ENCODE assay signal across 18 cellular contexts in the genomic region with DNA sequence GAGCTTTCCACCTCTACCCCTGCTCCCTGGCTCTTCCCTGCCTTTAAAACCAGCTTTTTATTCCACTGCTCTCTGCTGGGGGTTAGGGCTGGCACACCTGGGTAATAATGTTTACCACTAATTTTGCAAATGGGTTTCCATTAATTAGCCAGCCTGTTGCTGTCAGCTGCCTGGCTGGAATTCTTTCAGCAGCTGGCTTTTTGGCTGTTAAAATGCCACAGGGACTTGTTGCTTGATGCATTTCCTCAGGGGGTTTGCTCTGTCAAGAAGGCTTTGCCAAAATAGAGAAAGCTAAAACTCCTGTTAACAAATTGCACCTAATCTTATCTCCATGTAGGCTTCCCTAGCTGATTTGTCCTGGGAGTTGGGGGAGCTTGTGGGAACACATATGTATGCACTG. TPM values are rescaled to one million over a fixed set of nuclear protein-coding genes. Genes with fewer than 3 reads are reported as not detected.
DNase-seq lines count a peak whose midpoint lies in the region; TF ChIP-seq lines count a peak whose summit lies in the region.
"Had no signal": no experiment of that assay in that cellular context is flagged by ENCODE, and none has a peak within 500 bp of the region (broad histone marks: within the 10 kb centered on the region; RNA-seq: fewer than 3 reads in every experiment).

No MANE protein-coding gene starts in this region.

- no peaks in the 10 kb centered on the region for H3K36me3 ChIP-seq in esophagus muscularis mucosa
- H3K36me3 ChIP-seq: BE2C had no signal

- no peak for TF ChIP-seq POLR2A in esophagus muscularis mucosa (IDR thresholded peaks at IDR 0.05; ENCODE audit: low read depth)

- intact Hi-C loops in esophagus muscularis mucosa (cut with DNase I), result no loop called here

- DNase-seq in COR-L47 (lab: John Stamatoyannopoulos, UW) (peak; percentile 88), NCI-H1105 treated with DMSO at 0.1 percent for 48 hours (lab: John Stamatoyannopoulos, UW) (peak; percentile 98), NCI-H2081 treated with DMSO at 0.1 percent for 48 hours (lab: John Stamatoyannopoulos, UW) (peak; percentile 88), NCI-H774 (lab: John Stamatoyannopoulos, UW) (peak; percentile 55), HPDE6-E6E7 (ENCODE audit: extremely low spot score) (no peak), esophagus muscularis mucosa (ENCODE audit: extremely low spot score) (no peak), SKM-1 (lab: John Stamatoyannopoulos, UW; ENCODE audit: unreplicated experiment) (no peak)
- DNase-seq in stimulated activated CD4-positive, alpha-beta T cell treated with anti-CD3 and anti-CD28 coated beads, Interleukin-4, amount 100 ng/mL, for 24 hours, result no peak
- DNase-seq: Calu3; CD4-positive, alpha-beta T cell; DMS79; HFFc6; IMR-90; Karpas-422; NCI-H2029 treated with DMSO at 0.1 percent for 48 hours; PC-9 had no signal

- no peak for TF ChIP-seq CTCF in esophagus muscularis mucosa (IDR thresholded peaks at IDR 0.05)

- peaks cover 0 to 3% (median 0%) of the 10 kb centered on the region in 4 donors for H3K27me3 ChIP-seq in esophagus muscularis mucosa
- H3K27me3 ChIP-seq: BE2C had no signal

- no peak for TF ChIP-seq EP300 in esophagus muscularis mucosa (IDR thresholded peaks at IDR 0.05)

- H3K4me1 ChIP-seq in esophagus muscularis mucosa, result no peaks in the 10 kb centered on the region
- H3K4me1 ChIP-seq: BE2C had no signal

- no peak overlapping the region for H3K4me3 ChIP-seq in esophagus muscularis mucosa
- H3K4me3 ChIP-seq: PC-9 had no signal

- H3K27ac ChIP-seq in esophagus muscularis mucosa (replicated peaks in 1 of 4), result no peak overlapping the region
- H3K27ac ChIP-seq: PC-9, RWPE1 had no signal

- peaks cover 0 to 11% (median 0%) of the 10 kb centered on the region in 4 donors for H3K9me3 ChIP-seq in esophagus muscularis mucosa
- H3K9me3 ChIP-seq: BE2C had no signal

RNA-seq across cellular contexts. Expression of gene PSMC1, which starts 51.8 kb away (rescaled TPM):
- total RNA-seq in esophagus muscularis mucosa, result 100 to 1,000 TPM in 3 of 4 donors, 10 to 100 TPM in 1; 96.8 to 139 (median 117) TPM

Comparison
In these comparisons a context has a peak if more than half of its experiments do, and no peak if none do; other contexts are left out.
1. DNase-seq: peak in COR-L47 (single experiment), NCI-H1105 treated with DMSO at 0.1 percent for 48 hours (single experiment), NCI-H2081 treated with DMSO at 0.1 percent for 48 hours (single experiment) and NCI-H774 (single experiment); none in HPDE6-E6E7 (single experiment), stimulated activated CD4-positive, alpha-beta T cell treated with anti-CD3 and anti-CD28 coated beads, Interleukin-4, amount 100 ng/mL, for 24 hours (single experiment), esophagus muscularis mucosa (single experiment) and SKM-1 (single experiment).